In genomic region chr7:105277341-105277740, GRCh38 we compare ENCODE assay signal across 14 cellular contexts.
DNase-seq lines count a peak whose midpoint lies in the region; ATAC-seq, FAIRE-seq and TF ChIP-seq lines count a peak whose summit lies in the region.
"Had no signal": no experiment of that assay in that cellular context is flagged by ENCODE, and none has a peak within 500 bp of the region (broad histone marks: within the 10 kb centered on the region; RNA-seq: fewer than 3 reads in every experiment).

No MANE protein-coding gene starts in this region.

- peak; percentile 35 for ATAC-seq in GM21423 (IDR thresholded peaks at IDR 0.05; ENCODE audit: unreplicated experiment)
- peak; percentile 79 to 83 (median 79) for ATAC-seq in pancreas
- ATAC-seq in GM21515 (IDR thresholded peaks at IDR 0.05; ENCODE audit: unreplicated experiment) = no peak
- ATAC-seq in GM19397 (IDR thresholded peaks at IDR 0.05; ENCODE audit: unreplicated experiment) = no peak
- ATAC-seq: stimulated activated memory B cell treated with anti-CD40 and anti-IgM and Interleukin-4, amounts not matched to agents 10 μg/mL and 1 μg/mL and 100 μg/mL, for 72 hours had no signal

- H3K4me1 ChIP-seq in pancreas = peaks cover 0 to 8% (median 3%) of the 10 kb centered on the region in 3 donors
- H3K4me1 ChIP-seq: SJCRH30 had no signal

- DNase-seq in LHCN-M2 (ENCODE audit: low read depth) (peak; percentile 79), bronchial epithelial cell (ENCODE audit: low read depth) (peak; percentile 96), pancreas (peak in 1 of 6 donors; percentile 25), NCI-H2227 treated with DMSO at 0.1 percent for 48 hours (lab: John Stamatoyannopoulos, UW) (no peak), T-helper 9 cell (no peak)
- DNase-seq: anterior cingulate cortex; CD4-positive, CD25-positive, alpha-beta regulatory T cell; H7; nucleus accumbens; SJCRH30 had no signal

- H3K27me3 ChIP-seq in bronchial epithelial cell (ENCODE audit: control insufficient read depth, insufficient read depth, low read length) = no peaks in the 10 kb centered on the region
- no peaks in the 10 kb centered on the region for H3K27me3 ChIP-seq in pancreas
- H3K27me3 ChIP-seq: SJCRH30 had no signal

- H3K36me3 ChIP-seq in bronchial epithelial cell (ENCODE audit: control insufficient read depth, insufficient read depth, low read length) (peaks cover 1% of the 10 kb centered on the region), pancreas (no peaks in the 10 kb centered on the region)
- H3K36me3 ChIP-seq: SJCRH30 had no signal

- FAIRE-seq in bronchial epithelial cell (lab: Jason Lieb, UNC) (no peak), pancreas (lab: Jason Lieb, UNC) (no peak)

- no peak overlapping the region for H3K4me3 ChIP-seq in bronchial epithelial cell (ENCODE audit: low read depth, low read length)
- no peak overlapping the region for H3K4me3 ChIP-seq in pancreas
- H3K4me3 ChIP-seq: SJCRH30 had no signal

- peak overlapping the region in 1 of 4 donors; percentile 30 for H3K27ac ChIP-seq in pancreas
- H3K27ac ChIP-seq: SJCRH30 had no signal

- intact Hi-C loops in pancreas (cut with DNase I) = no loop called here

- no peak for TF ChIP-seq CTCF in bronchial epithelial cell (IDR thresholded peaks at IDR 0.05; ENCODE audit: insufficient read depth, low read length, severe bottlenecking)
- TF ChIP-seq CTCF in pancreas (IDR thresholded peaks at IDR 0.05) = no peak

- no peaks in the 10 kb centered on the region for H3K9me3 ChIP-seq in pancreas
- H3K9me3 ChIP-seq: SJCRH30 had no signal

- WGBS in pancreas, 2 donors = 67 to 77% methylated on average over 6 of the region's 6 CpGs

Comparison
In these comparisons a context has a peak if more than half of its experiments do, and no peak if none do; other contexts are left out.
1. ATAC-seq: peak in GM21423 (single experiment) and pancreas (4 of 4); none in GM21515 (single experiment) and GM19397 (single experiment).
2. DNase-seq: peak in LHCN-M2 (single experiment) and bronchial epithelial cell (single experiment); none in NCI-H2227 treated with DMSO at 0.1 percent for 48 hours (single experiment) and T-helper 9 cell (single experiment).